In the genomic region with DNA sequence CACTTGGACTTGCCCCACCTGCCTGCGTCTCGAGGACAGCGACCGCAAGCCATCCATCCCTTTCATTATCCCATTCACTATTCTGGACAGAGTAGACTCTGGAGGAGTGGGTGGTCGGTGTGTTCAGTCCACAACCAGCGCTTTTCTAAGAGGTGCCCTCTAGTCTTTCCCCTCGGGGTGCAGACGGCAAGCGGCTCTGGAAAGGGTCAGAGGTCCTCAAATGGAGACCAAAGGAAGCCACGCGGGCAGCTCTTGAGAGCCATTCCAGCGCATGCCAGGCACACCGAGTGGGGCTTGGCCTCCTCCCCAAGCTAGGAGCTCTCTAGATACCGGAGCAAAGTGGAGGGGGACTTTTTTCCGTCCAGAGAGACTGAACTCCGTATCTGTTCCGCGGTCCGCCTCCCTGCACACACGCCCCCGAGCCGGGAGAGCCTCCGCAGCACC, we compare ENCODE assay signal across 8 cellular contexts.
A peak's percentile ranks its signal among the peaks of the same experiment; 100 is the strongest.
DNase-seq lines count a peak whose midpoint lies in the region; ATAC-seq, FAIRE-seq and TF ChIP-seq lines count a peak whose summit lies in the region.

No MANE protein-coding gene starts in this region.

- peak; percentile 7 for ATAC-seq in HG02885 (IDR thresholded peaks at IDR 0.05; ENCODE audit: poor library complexity, unreplicated experiment)

- no peak for FAIRE-seq in D721Med (lab: Jason Lieb, UNC)

- intact Hi-C loops in head of caudate nucleus (cut with DNase I): no loop called here

- peak; percentile 40 for DNase-seq in D341Med (ENCODE audit: low spot score)
- peak; percentile 69 for DNase-seq in activated CD8-positive, alpha-beta memory T cell treated with anti-CD3 and anti-CD28 coated beads, Interleukin-2, amount 50 U/mL, for 48 hours
- peak in 26 of 42 donors; percentile 13 to 77 (median 38) for DNase-seq in head of caudate nucleus
- peak; percentile 20 for DNase-seq in pons (ENCODE audit: low spot score)
- no peak for DNase-seq in NCI-H748 (lab: John Stamatoyannopoulos, UW; ENCODE audit: unreplicated experiment)
- no peak for DNase-seq in activated CD4-positive, CD25-positive, alpha-beta regulatory T cell treated with anti-CD3 and anti-CD28 coated beads, Interleukin-2, amount 50 U/mL, for 72 hours
- no peak for DNase-seq in D721Med (ENCODE audit: insufficient read length, low spot score)

- TF ChIP-seq CTCF in D721Med (IDR thresholded peaks at IDR 0.05; ENCODE audit: insufficient read depth, missing control alignments): no peak

Comparison
In these comparisons a context has a peak if more than half of its experiments do, and no peak if none do; other contexts are left out.
1. DNase-seq: peak in D341Med (single experiment), activated CD8-positive, alpha-beta memory T cell treated with anti-CD3 and anti-CD28 coated beads, Interleukin-2, amount 50 U/mL, for 48 hours (single experiment), head of caudate nucleus (26 of 42) and pons (single experiment); none in NCI-H748 (single experiment), activated CD4-positive, CD25-positive, alpha-beta regulatory T cell treated with anti-CD3 and anti-CD28 coated beads, Interleukin-2, amount 50 U/mL, for 72 hours (single experiment) and D721Med (single experiment).